Comparison of ENCODE assay signal across 17 cellular contexts in the genomic region with DNA sequence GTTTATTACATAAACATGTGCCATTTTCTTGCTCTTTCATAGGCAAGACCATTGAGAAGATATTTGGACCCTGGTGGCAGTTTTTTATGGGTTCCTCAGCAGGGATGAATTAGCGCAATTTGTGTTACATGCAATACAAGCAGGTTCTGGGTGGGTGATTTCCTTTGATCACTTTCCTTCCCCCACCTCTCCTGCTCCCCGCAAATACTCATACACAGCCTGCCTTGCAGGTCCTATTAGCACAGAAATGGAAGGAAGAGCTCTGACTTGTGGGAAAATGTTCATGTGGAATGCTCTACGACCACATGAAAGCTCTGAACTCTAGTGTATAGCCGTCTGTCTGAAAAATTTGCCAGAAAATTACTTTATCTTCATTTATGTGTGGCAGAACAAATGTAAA.
"Had no signal": no experiment of that assay in that cellular context is flagged by ENCODE, and none has a peak within 500 bp of the region (broad histone marks: within the 10 kb centered on the region; RNA-seq: fewer than 3 reads in every experiment).

No MANE protein-coding gene starts in this region.

- H3K27me3 ChIP-seq: esophagus muscularis mucosa, gastrocnemius medialis, neutrophil, transverse colon had no signal

- H3K9me3 Mint-ChIP-seq: stimulated activated naive B cell treated with anti-CD40 and anti-IgM and Interleukin-4, amounts not matched to agents 10 μg/mL and 1 μg/mL and 100 μg/mL, for 72 hours had no signal

- H3K36me3 Mint-ChIP-seq: stimulated activated naive B cell treated with anti-CD40 and anti-IgM and Interleukin-4, amounts not matched to agents 10 μg/mL and 1 μg/mL and 100 μg/mL, for 72 hours had no signal

- ATAC-seq: gastrocnemius medialis; left cardiac atrium; naive thymus-derived CD8-positive, alpha-beta T cell; psoas muscle; sciatic nerve; stimulated activated naive B cell treated with anti-CD40 and anti-IgM and Interleukin-4, amounts not matched to agents 10 μg/mL and 1 μg/mL and 100 μg/mL, for 72 hours; stimulated activated naive CD8-positive, alpha-beta T cell treated with anti-CD3 and anti-CD28 coated beads, Interleukin-15, amount 100 ng/mL, for 72 hours had no signal

- H3K4me1 Mint-ChIP-seq: naive thymus-derived CD8-positive, alpha-beta T cell; stimulated activated naive B cell treated with anti-CD40 and anti-IgM and Interleukin-4, amounts not matched to agents 10 μg/mL and 1 μg/mL and 100 μg/mL, for 72 hours; stimulated activated naive CD8-positive, alpha-beta T cell treated with anti-CD3 and anti-CD28 coated beads, Interleukin-15, amount 100 ng/mL, for 72 hours had no signal

- H3K4me3 Mint-ChIP-seq: naive thymus-derived CD8-positive, alpha-beta T cell; stimulated activated naive B cell treated with anti-CD40 and anti-IgM and Interleukin-4, amounts not matched to agents 10 μg/mL and 1 μg/mL and 100 μg/mL, for 72 hours; stimulated activated naive CD8-positive, alpha-beta T cell treated with anti-CD3 and anti-CD28 coated beads, Interleukin-15, amount 100 ng/mL, for 72 hours had no signal

- H3K4me3 ChIP-seq: esophagus muscularis mucosa, gastrocnemius medialis, psoas muscle, thoracic aorta, transverse colon had no signal

- H3K27ac Mint-ChIP-seq: naive thymus-derived CD8-positive, alpha-beta T cell; stimulated activated naive B cell treated with anti-CD40 and anti-IgM and Interleukin-4, amounts not matched to agents 10 μg/mL and 1 μg/mL and 100 μg/mL, for 72 hours; stimulated activated naive CD8-positive, alpha-beta T cell treated with anti-CD3 and anti-CD28 coated beads, Interleukin-15, amount 100 ng/mL, for 72 hours had no signal

- H3K36me3 ChIP-seq: esophagus muscularis mucosa, gastrocnemius medialis, neutrophil, thoracic aorta, transverse colon had no signal

- H3K4me1 ChIP-seq: esophagus muscularis mucosa, gastrocnemius medialis, psoas muscle, transverse colon had no signal

- H3K27me3 Mint-ChIP-seq: naive thymus-derived CD8-positive, alpha-beta T cell; stimulated activated naive B cell treated with anti-CD40 and anti-IgM and Interleukin-4, amounts not matched to agents 10 μg/mL and 1 μg/mL and 100 μg/mL, for 72 hours; stimulated activated naive CD8-positive, alpha-beta T cell treated with anti-CD3 and anti-CD28 coated beads, Interleukin-15, amount 100 ng/mL, for 72 hours had no signal

- DNase-seq: effector memory CD4-positive, alpha-beta T cell; gastrocnemius medialis; glutamatergic neuron; left cardiac atrium; naive thymus-derived CD8-positive, alpha-beta T cell; psoas muscle; stimulated activated CD4-positive, alpha-beta T cell treated with anti-CD3 and anti-CD28 coated beads, Interleukin-2, amount 100 ng/mL, for 24 hours; stimulated activated CD4-positive, alpha-beta T cell treated with anti-CD3 and anti-CD28 coated beads, Interleukin-4, amount 100 ng/mL, for 4 hours; stimulated activated naive B cell treated with anti-CD40 and anti-IgM and Interleukin-4, amounts not matched to agents 10 μg/mL and 1 μg/mL and 100 μg/mL, for 72 hours; stimulated activated naive CD8-positive, alpha-beta T cell treated with anti-CD3 and anti-CD28 coated beads, Interleukin-15, amount 100 ng/mL, for 72 hours; substantia nigra; transverse colon had no signal

- H3K27ac ChIP-seq: epithelial cell of prostate, esophagus muscularis mucosa, gastrocnemius medialis, neutrophil, psoas muscle, thoracic aorta, transverse colon had no signal
